In the genomic region with DNA sequence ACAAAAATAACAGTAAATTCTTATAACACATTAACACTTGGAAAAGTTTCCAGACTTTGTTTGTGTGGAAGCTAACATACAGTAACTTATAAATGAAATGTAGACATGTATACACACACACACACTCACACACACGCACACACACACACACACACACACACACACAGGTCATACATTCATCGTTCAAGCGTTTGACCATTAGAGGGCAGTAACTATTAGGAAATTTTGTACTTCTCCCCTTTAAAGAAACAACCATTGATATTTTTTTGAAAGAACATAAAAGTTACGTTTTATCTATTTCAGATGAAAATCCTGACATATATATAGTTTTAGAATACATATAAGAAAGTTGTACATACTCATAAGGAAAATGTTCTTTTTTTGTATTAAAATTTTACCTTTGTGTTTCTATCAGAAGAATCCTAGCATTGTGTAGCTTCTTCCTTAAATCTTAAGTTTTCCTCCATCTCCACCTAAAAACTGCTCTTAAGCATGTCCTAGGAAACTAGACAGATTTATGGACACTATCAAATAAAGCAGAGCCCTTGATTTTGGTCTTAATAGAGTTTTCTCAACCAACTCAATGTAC, we compare ENCODE assay signal across 9 cellular contexts. TPM values are rescaled to one million over a fixed set of nuclear protein-coding genes. Genes with fewer than 3 reads are reported as not detected.
A peak's percentile ranks its signal among the peaks of the same experiment; 100 is the strongest.
DNase-seq lines count a peak whose midpoint lies in the region; ATAC-seq and TF ChIP-seq lines count a peak whose summit lies in the region.
"Had no signal": no experiment of that assay in that cellular context is flagged by ENCODE, and none has a peak within 500 bp of the region (broad histone marks: within the 10 kb centered on the region; RNA-seq: fewer than 3 reads in every experiment).

No MANE protein-coding gene starts in this region.

- no peak overlapping the region for H3K27ac ChIP-seq in hepatocyte
- H3K27ac ChIP-seq in uterus = no peak overlapping the region

- no peaks in the 10 kb centered on the region for H3K4me1 ChIP-seq in hepatocyte (ENCODE audit: insufficient read depth)
- no peaks in the 10 kb centered on the region for H3K4me1 ChIP-seq in uterus

- H3K4me3 ChIP-seq in hepatocyte = no peak overlapping the region
- H3K4me3 ChIP-seq in uterus = no peak overlapping the region

- H3K36me3 ChIP-seq in hepatocyte (replicated peaks; ENCODE audit: insufficient read depth, low read depth) (no peaks in the 10 kb centered on the region), uterus (no peaks in the 10 kb centered on the region)

- WGBS in hepatocyte (ENCODE audit: low lambda C conversion rate, missing lambda C conversion rate) = 10% methylated on average over 4 of the region's 4 CpGs

- H4K20me1 ChIP-seq in hepatocyte (ENCODE audit: insufficient read depth, poor library complexity, severe bottlenecking) = no peaks in the 10 kb centered on the region

- no peak for TF ChIP-seq POLR2A in uterus (IDR thresholded peaks at IDR 0.05)

- POLR2A ChIA-PET in activated CD4-positive, alpha-beta T cell treated with anti-CD3 and anti-CD28 coated beads for 36 hours (lab: Charles Lee) = no interaction called here

- no peaks in the 10 kb centered on the region for H3K36me3 Mint-ChIP-seq in activated CD4-positive, alpha-beta T cell treated with anti-CD3 and anti-CD28 coated beads for 36 hours (ENCODE audit: low read depth)

- H3K4me1 Mint-ChIP-seq in activated CD4-positive, alpha-beta T cell treated with anti-CD3 and anti-CD28 coated beads for 36 hours = no peaks in the 10 kb centered on the region

- CTCF ChIA-PET in activated CD4-positive, alpha-beta T cell treated with anti-CD3 and anti-CD28 coated beads for 36 hours (lab: Charles Lee) = interaction anchor here (0.7 kb wide), 1 partner anchor 12 kb away, joined by 3 read pairs; no protein-coding TSS in a partner anchor

- DNase-seq in Daoy (ENCODE audit: low read depth) = peak; percentile 58
- peak; percentile 51 for DNase-seq in NCI-H146 (lab: John Stamatoyannopoulos, UW)
- DNase-seq in UCSD-AML1 (lab: John Stamatoyannopoulos, UW; ENCODE audit: unreplicated experiment) = peak; percentile 20
- peak; percentile 63 for DNase-seq in hepatocyte (ENCODE audit: low spot score)
- no peak for DNase-seq in uterus
- DNase-seq in HuH-7 (ENCODE audit: low spot score) = no peak
- DNase-seq in activated CD4-positive, alpha-beta T cell treated with anti-CD3 and anti-CD28 coated beads for 36 hours = no peak

- TF ChIP-seq CTCF in hepatocyte (IDR thresholded peaks at IDR 0.05; ENCODE audit: poor library complexity) (peak; percentile 68), uterus (IDR thresholded peaks at IDR 0.05) (peak in 3 of 4 experiments; percentile 7 to 46 (median 9))

- no peak overlapping the region for H2AFZ ChIP-seq in hepatocyte

- H3K4me3 Mint-ChIP-seq in activated CD4-positive, alpha-beta T cell treated with anti-CD3 and anti-CD28 coated beads for 36 hours = no peak overlapping the region
- H3K4me3 Mint-ChIP-seq: T-helper 1 cell treated with Interleukin-12 subunit alpha and Interleukin-12 subunit beta and Interleukin-4 antibody, amounts not matched to agents 30 μg/mL and 1 μg/mL, for 36 hours had no signal

- H3K9me2 ChIP-seq in hepatocyte (replicated peaks; ENCODE audit: insufficient read depth) = no peaks in the 10 kb centered on the region

- peak; percentile 70 for ATAC-seq in GM21786 (IDR thresholded peaks at IDR 0.05; ENCODE audit: unreplicated experiment)
- no peak for ATAC-seq in activated CD4-positive, alpha-beta T cell treated with anti-CD3 and anti-CD28 coated beads for 36 hours

- no peaks in the 10 kb centered on the region for H3K9me3 Mint-ChIP-seq in activated CD4-positive, alpha-beta T cell treated with anti-CD3 and anti-CD28 coated beads for 36 hours (ENCODE audit: low read depth)
- H3K9me3 Mint-ChIP-seq: T-helper 1 cell treated with Interleukin-12 subunit alpha and Interleukin-12 subunit beta and Interleukin-4 antibody, amounts not matched to agents 30 μg/mL and 1 μg/mL, for 36 hours had no signal

- no peaks in the 10 kb centered on the region for H3K9me3 ChIP-seq in hepatocyte (ENCODE audit: low read depth)
- no peaks in the 10 kb centered on the region for H3K9me3 ChIP-seq in uterus

- intact Hi-C loops in uterus (cut with DNase I; ENCODE audit: low total_unique reads) = no loop called here
- intact Hi-C loops in activated CD4-positive, alpha-beta T cell treated with anti-CD3 and anti-CD28 coated beads for 36 hours (cut with DNase I, micrococcal nuclease) = no loop called here

- H3K27me3 Mint-ChIP-seq in activated CD4-positive, alpha-beta T cell treated with anti-CD3 and anti-CD28 coated beads for 36 hours = no peaks in the 10 kb centered on the region

- H3K4me2 ChIP-seq in hepatocyte = no peak overlapping the region

- no peak overlapping the region for H3K27ac Mint-ChIP-seq in activated CD4-positive, alpha-beta T cell treated with anti-CD3 and anti-CD28 coated beads for 36 hours
- H3K27ac Mint-ChIP-seq: T-helper 1 cell treated with Interleukin-12 subunit alpha and Interleukin-12 subunit beta and Interleukin-4 antibody, amounts not matched to agents 30 μg/mL and 1 μg/mL, for 36 hours had no signal

- H3K27me3 ChIP-seq in hepatocyte (no peaks in the 10 kb centered on the region), uterus (no peaks in the 10 kb centered on the region)

- no peaks in the 10 kb centered on the region for H3K79me2 ChIP-seq in hepatocyte

RNA-seq across cellular contexts. Expression of gene PTPRQ, which starts 29.0 kb away (rescaled TPM):
- total RNA-seq in Daoy (2014; rRNA removed; shearing (Covaris generic)) = not detected in 2 replicates
- total RNA-seq in hepatocyte = 0.03 and 0.08 TPM in 2 replicates
- 0.13 TPM in 1 of 2 replicates, not detected in the other for polyA plus RNA-seq in hepatocyte
- total RNA-seq in uterus = 1 to 10 TPM in 2 of 4 donors, under 1 TPM in 1, not detected in 1; 0.29 to 1.3 (median 1.0) TPM
- total RNA-seq in activated CD4-positive, alpha-beta T cell treated with anti-CD3 and anti-CD28 coated beads for 36 hours = not detected

Comparison
In these comparisons a context has a peak if more than half of its experiments do, and no peak if none do; other contexts are left out.
1. DNase-seq: peak in Daoy (single experiment), NCI-H146 (single experiment), UCSD-AML1 (single experiment) and hepatocyte (single experiment); none in uterus (0 of 2), HuH-7 (single experiment) and activated CD4-positive, alpha-beta T cell treated with anti-CD3 and anti-CD28 coated beads for 36 hours (single experiment).